Comparison of ENCODE assay signal across 8 cellular contexts in the genomic region with DNA sequence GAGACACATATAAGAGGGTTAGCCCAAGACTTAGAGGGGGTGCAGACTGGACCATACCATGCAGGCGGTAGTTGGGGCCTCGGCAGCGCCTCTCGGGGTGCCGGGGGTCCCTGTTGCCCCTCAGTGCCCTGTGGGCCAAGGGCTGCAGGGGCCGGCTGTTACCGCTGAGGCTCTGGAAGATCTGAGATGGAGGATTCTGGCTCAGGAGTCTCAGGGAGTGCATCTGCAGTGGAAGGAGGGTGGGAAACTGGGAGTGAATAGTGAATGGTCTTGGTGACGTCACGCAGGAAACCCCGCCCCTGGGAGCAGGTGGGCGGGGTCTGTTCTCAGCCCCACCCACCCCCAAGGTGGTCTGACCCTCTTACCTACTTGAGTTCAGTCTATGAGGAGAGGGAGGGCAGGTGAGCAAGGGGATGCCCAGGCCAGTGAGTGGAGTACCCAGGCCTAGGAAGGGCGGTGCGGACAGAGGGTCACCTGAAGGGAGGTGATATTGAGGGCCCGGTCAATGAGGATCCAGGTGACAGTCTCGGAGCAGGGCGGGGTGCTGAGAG. TPM values are rescaled to one million over a fixed set of nuclear protein-coding genes. Genes with fewer than 3 reads are reported as not detected.
DNase-seq lines count a peak whose midpoint lies in the region; ATAC-seq and TF ChIP-seq lines count a peak whose summit lies in the region.

No MANE protein-coding gene starts in this region.

- H3K27ac ChIP-seq in lower lobe of right lung: peak overlapping the region; percentile 96
- peak overlapping the region; percentile 94 to 98 (median 97) for H3K27ac ChIP-seq in transverse colon

- H3K9me3 ChIP-seq in lower lobe of right lung (no peaks in the 10 kb centered on the region), transverse colon (no peaks in the 10 kb centered on the region)

- H3K36me3 ChIP-seq in lower lobe of right lung (no peaks in the 10 kb centered on the region), transverse colon (no peaks in the 10 kb centered on the region)

- 76% methylated on average over 16 of the region's 16 CpGs; no CpG with 5 or more reads in 1 of the 2 donors for WGBS in transverse colon (ENCODE audit: low coverage in 1 of 2), 2 donors

- POLR2A ChIA-PET in activated naive CD8-positive, alpha-beta T cell treated with anti-CD3 and anti-CD28 coated beads, Interleukin-2, amount 10 ng/mL, durations not matched to agents 7 days and 5 days (lab: Charles Lee): interaction anchor here (0.6 to 3.6 kb wide), 2 partner anchors 19 to 146 kb away, joined by 5 to 20 read pairs; a partner anchor contains a TSS

- intact Hi-C loops in lower lobe of right lung (cut with DNase I) (no loop called here), transverse colon (cut with DNase I; ENCODE audit: low total_unique reads) (no loop called here)

- H3K27ac Mint-ChIP-seq in activated naive CD8-positive, alpha-beta T cell treated with anti-CD3 and anti-CD28 coated beads, Interleukin-2, amount 10 ng/mL, durations not matched to agents 7 days and 5 days: peak overlapping the region; percentile 99

- no peak for TF ChIP-seq EP300 in transverse colon (IDR thresholded peaks at IDR 0.05; ENCODE audit: low read depth)

- H3K4me1 ChIP-seq in lower lobe of right lung: peaks cover 33% of the 10 kb centered on the region
- H3K4me1 ChIP-seq in transverse colon: peaks cover 15 to 40% (median 27%) of the 10 kb centered on the region in 4 donors

- peak overlapping the region; percentile 88 for H3K4me3 Mint-ChIP-seq in activated T-cell treated with anti-CD3 and anti-CD28 coated beads, Interleukin-2, amount 50 U/mL, for 4 hours
- H3K4me3 Mint-ChIP-seq in activated naive CD8-positive, alpha-beta T cell treated with anti-CD3 and anti-CD28 coated beads, Interleukin-2, amount 10 ng/mL, durations not matched to agents 7 days and 5 days: peak overlapping the region; percentile 92

- peaks cover 43% of the 10 kb centered on the region for H3K4me1 Mint-ChIP-seq in activated T-cell treated with anti-CD3 and anti-CD28 coated beads, Interleukin-2, amount 50 U/mL, for 4 hours (ENCODE audit: low read depth)
- peaks cover 36% of the 10 kb centered on the region for H3K4me1 Mint-ChIP-seq in activated naive CD8-positive, alpha-beta T cell treated with anti-CD3 and anti-CD28 coated beads, Interleukin-2, amount 10 ng/mL, durations not matched to agents 7 days and 5 days

- no peaks in the 10 kb centered on the region for H3K9me3 Mint-ChIP-seq in activated T-cell treated with anti-CD3 and anti-CD28 coated beads, Interleukin-2, amount 50 U/mL, for 4 hours
- peaks cover 4% of the 10 kb centered on the region for H3K9me3 Mint-ChIP-seq in activated naive CD8-positive, alpha-beta T cell treated with anti-CD3 and anti-CD28 coated beads, Interleukin-2, amount 10 ng/mL, durations not matched to agents 7 days and 5 days

- in situ Hi-C loops in transverse colon (cut with MboI; ENCODE audit: low pct_ligation_motif_present in 1 of 4, low pct_unique_long_range_greater_than_20kb in 1 of 4, low sequenced_read_pairs in 3 of 4): no loop called here

- H3K4me3 ChIP-seq in lower lobe of right lung (peak overlapping the region; percentile 84), transverse colon (peak overlapping the region in 1 of 4 donors; percentile 85)

- H3K27me3 Mint-ChIP-seq in activated T-cell treated with anti-CD3 and anti-CD28 coated beads, Interleukin-2, amount 50 U/mL, for 4 hours (ENCODE audit: low read depth): no peaks in the 10 kb centered on the region
- no peaks in the 10 kb centered on the region for H3K27me3 Mint-ChIP-seq in activated naive CD8-positive, alpha-beta T cell treated with anti-CD3 and anti-CD28 coated beads, Interleukin-2, amount 10 ng/mL, durations not matched to agents 7 days and 5 days

- no peak for ATAC-seq in activated T-cell treated with anti-CD3 and anti-CD28 coated beads, Interleukin-2, amount 50 U/mL, for 4 hours
- ATAC-seq in activated naive CD8-positive, alpha-beta T cell treated with anti-CD3 and anti-CD28 coated beads, Interleukin-2, amount 10 ng/mL, durations not matched to agents 7 days and 5 days (ENCODE audit: low read depth): no peak
- ATAC-seq in lower lobe of right lung (no peak), GM19455 (IDR thresholded peaks at IDR 0.05; ENCODE audit: unreplicated experiment) (no peak)

- no peak for TF ChIP-seq CTCF in lower lobe of right lung (IDR thresholded peaks at IDR 0.05)
- TF ChIP-seq CTCF in transverse colon (IDR thresholded peaks at IDR 0.05): no peak

- H3K36me3 Mint-ChIP-seq in activated T-cell treated with anti-CD3 and anti-CD28 coated beads, Interleukin-2, amount 50 U/mL, for 4 hours (ENCODE audit: insufficient read depth): peaks cover 5% of the 10 kb centered on the region
- H3K36me3 Mint-ChIP-seq in activated naive CD8-positive, alpha-beta T cell treated with anti-CD3 and anti-CD28 coated beads, Interleukin-2, amount 10 ng/mL, durations not matched to agents 7 days and 5 days: peaks cover 7% of the 10 kb centered on the region

- no peak for TF ChIP-seq POLR2A in transverse colon (IDR thresholded peaks at IDR 0.05)

- DNase-seq in activated T-cell treated with anti-CD3 and anti-CD28 coated beads, Interleukin-2, amount 50 U/mL, for 4 hours: no peak
- DNase-seq in activated T-cell treated with anti-CD3 and anti-CD28 coated beads for 4 hours (no peak), lower lobe of right lung (no peak), transverse colon (peak; percentile 24), COLO668 (lab: John Stamatoyannopoulos, UW; ENCODE audit: unreplicated experiment) (no peak), NCI-H146 (lab: John Stamatoyannopoulos, UW) (no peak)
- peak; percentile 53 for DNase-seq in activated naive CD8-positive, alpha-beta T cell treated with anti-CD3 and anti-CD28 coated beads, Interleukin-2, amount 10 ng/mL, durations not matched to agents 7 days and 5 days

- H3K27me3 ChIP-seq in lower lobe of right lung (ENCODE audit: low read depth) (no peaks in the 10 kb centered on the region), transverse colon (no peaks in the 10 kb centered on the region)

RNA-seq across cellular contexts. Expression of a gene that starts 1.7 kb away (rescaled TPM):
- total RNA-seq in activated T-cell treated with anti-CD3 and anti-CD28 coated beads, Interleukin-2, amount 50 U/mL, for 4 hours: 10 to 100 TPM in 2 of 3 donors, 1 to 10 TPM in 1; 6.7 to 12.3 (median 11.2) TPM
- total RNA-seq in activated naive CD8-positive, alpha-beta T cell treated with anti-CD3 and anti-CD28 coated beads, Interleukin-2, amount 10 ng/mL, durations not matched to agents 7 days and 5 days: 10 to 100 TPM; 34.0 to 34.8 TPM
- total RNA-seq in lower lobe of right lung: 17.7 TPM
- total RNA-seq in transverse colon: 10 to 100 TPM in 3 of 4 donors, 1 to 10 TPM in 1; 8.7 to 13.8 (median 11.6) TPM

RNA-seq across cellular contexts. Expression of a gene that starts 7.1 kb away (rescaled TPM):
- total RNA-seq in activated T-cell treated with anti-CD3 and anti-CD28 coated beads, Interleukin-2, amount 50 U/mL, for 4 hours: 10 to 100 TPM in 1 of 3 donors, 1 to 10 TPM in 2; 8.8 to 11.6 (median 9.1) TPM
- 10 to 100 TPM in 1 of 2 experiments, 1 to 10 TPM in 1; 9.7 to 10.4 TPM for total RNA-seq in activated naive CD8-positive, alpha-beta T cell treated with anti-CD3 and anti-CD28 coated beads, Interleukin-2, amount 10 ng/mL, durations not matched to agents 7 days and 5 days
- total RNA-seq in lower lobe of right lung (7.8 TPM), transverse colon (1 to 10 TPM in 2 of 4 donors, not detected in 2; 1.4 to 2.5 TPM)

RNA-seq across cellular contexts. Expression of a gene that starts 19.6 kb away (rescaled TPM):
- 10 to 100 TPM; 39.8 to 43.1 (median 40.6) TPM for total RNA-seq in activated T-cell treated with anti-CD3 and anti-CD28 coated beads, Interleukin-2, amount 50 U/mL, for 4 hours
- total RNA-seq in activated naive CD8-positive, alpha-beta T cell treated with anti-CD3 and anti-CD28 coated beads, Interleukin-2, amount 10 ng/mL, durations not matched to agents 7 days and 5 days: 10 to 100 TPM; 31.4 to 31.8 TPM
- total RNA-seq in lower lobe of right lung (23.8 TPM), transverse colon (100 to 1,000 TPM in 1 of 4 donors, 10 to 100 TPM in 3; 41.8 to 185 (median 68.7) TPM)

RNA-seq across cellular contexts. Expression of a gene that starts 19.9 kb away (rescaled TPM):
- 1,000 to 10,000 TPM; 2,406 to 2,595 (median 2,478) TPM for total RNA-seq in activated T-cell treated with anti-CD3 and anti-CD28 coated beads, Interleukin-2, amount 50 U/mL, for 4 hours
- total RNA-seq in activated naive CD8-positive, alpha-beta T cell treated with anti-CD3 and anti-CD28 coated beads, Interleukin-2, amount 10 ng/mL, durations not matched to agents 7 days and 5 days: 1,000 to 10,000 TPM; 1,565 to 1,587 TPM
- total RNA-seq in lower lobe of right lung (997 TPM), transverse colon (1,000 to 10,000 TPM; 1,394 to 2,260 (median 1,686) TPM)

RNA-seq across cellular contexts. Expression of a gene that starts 24.0 kb away (rescaled TPM):
- 10 to 100 TPM; 11.3 to 15.7 (median 13.1) TPM for total RNA-seq in activated T-cell treated with anti-CD3 and anti-CD28 coated beads, Interleukin-2, amount 50 U/mL, for 4 hours
- 1 to 10 TPM; 2.7 to 3.6 TPM for total RNA-seq in activated naive CD8-positive, alpha-beta T cell treated with anti-CD3 and anti-CD28 coated beads, Interleukin-2, amount 10 ng/mL, durations not matched to agents 7 days and 5 days
- total RNA-seq in lower lobe of right lung (34.1 TPM), transverse colon (100 to 1,000 TPM in 3 of 4 donors, 10 to 100 TPM in 1; 97.0 to 746 (median 203) TPM)

Comparison
In these comparisons a context has a peak if more than half of its experiments do, and no peak if none do; other contexts are left out.
1. DNase-seq: peak in activated naive CD8-positive, alpha-beta T cell treated with anti-CD3 and anti-CD28 coated beads, Interleukin-2, amount 10 ng/mL, durations not matched to agents 7 days and 5 days (single experiment) and transverse colon (single experiment); none in activated T-cell treated with anti-CD3 and anti-CD28 coated beads, Interleukin-2, amount 50 U/mL, for 4 hours (single experiment), activated T-cell treated with anti-CD3 and anti-CD28 coated beads for 4 hours (single experiment), lower lobe of right lung (single experiment), COLO668 (single experiment) and NCI-H146 (single experiment).